Comparison of ENCODE assay signal across 8 cellular contexts in genomic region chr11:65779669-65779918, GRCh38. TPM values are rescaled to one million over a fixed set of nuclear protein-coding genes. Genes with fewer than 3 reads are reported as not detected.
A peak's percentile ranks its signal among the peaks of the same experiment; 100 is the strongest.
DNase-seq lines count a peak whose midpoint lies in the region; ATAC-seq and TF ChIP-seq lines count a peak whose summit lies in the region.

No MANE protein-coding gene starts in this region.

- H3K4me1 ChIP-seq in Panc1 (ENCODE audit: control insufficient read depth, insufficient read depth, low read length) (peaks cover 10% of the 10 kb centered on the region), esophagus muscularis mucosa (peaks cover 12 to 46% (median 46%) of the 10 kb centered on the region in 4 donors), prostate gland (replicated peaks) (peaks cover 13% of the 10 kb centered on the region)

- H3K9me3 Mint-ChIP-seq in Calu3 (ENCODE audit: low read depth, unreplicated experiment), result no peaks in the 10 kb centered on the region

- peak overlapping the region; percentile 83 to 88 for H3K4me3 ChIP-seq in Panc1 (ENCODE audit: low read depth in 2 of 2, low read length in 2 of 2)
- H3K4me3 ChIP-seq in esophagus muscularis mucosa, result peak overlapping the region; percentile 73 to 99 (median 92)
- H3K4me3 ChIP-seq in prostate gland, result peak overlapping the region; percentile 84 to 88

- no peak for DNase-seq in Calu3
- no peak for DNase-seq in Panc1 (ENCODE audit: low read depth, low spot score)
- no peak for DNase-seq in esophagus muscularis mucosa (ENCODE audit: extremely low spot score)
- no peak for DNase-seq in prostate gland (ENCODE audit: low spot score)
- no peak for DNase-seq in central memory CD4-positive, alpha-beta T cell
- DNase-seq in COLO829 (ENCODE audit: low spot score), result no peak

- BruUV-seq in Calu3 (replicated peaks; lab: Mats Ljungman, UMichigan) (no TSS peak), Panc1 (replicated peaks; lab: Mats Ljungman, UMichigan) (no TSS peak)

- TF ChIP-seq CTCF in Calu3 (IDR thresholded peaks at IDR 0.05; ENCODE audit: unreplicated experiment) (no peak), Panc1 (IDR thresholded peaks at IDR 0.05) (no peak; the same call in 1 of the 2 replicates), esophagus muscularis mucosa (IDR thresholded peaks at IDR 0.05) (no peak), prostate gland (IDR thresholded peaks at IDR 0.05) (no peak)

- no peak for TF ChIP-seq EP300 in esophagus muscularis mucosa (IDR thresholded peaks at IDR 0.05)

- H3K36me3 Mint-ChIP-seq in Calu3 (ENCODE audit: insufficient read depth, unreplicated experiment), result peaks cover 11% of the 10 kb centered on the region

- H3K27me3 Mint-ChIP-seq in Calu3 (ENCODE audit: unreplicated experiment), result no peaks in the 10 kb centered on the region

- H3K27ac Mint-ChIP-seq in Calu3 (ENCODE audit: unreplicated experiment), result no peak overlapping the region

- H3K9me3 ChIP-seq in Panc1 (ENCODE audit: control insufficient read depth, insufficient read depth, low read depth, low read length), result no peaks in the 10 kb centered on the region
- no peaks in the 10 kb centered on the region for H3K9me3 ChIP-seq in esophagus muscularis mucosa
- H3K9me3 ChIP-seq in prostate gland, result no peaks in the 10 kb centered on the region

- POLR2A ChIA-PET in Panc1 (lab: Charles Lee), result no interaction called here

- CTCF ChIA-PET in Calu3 (lab: Charles Lee), result interaction anchor here (0.8 to 2.5 kb wide), 13 partner anchors 9 to 111 kb away, joined by 3 to 39 read pairs (median 5); partner anchors contain the start of genes CCDC85B, FIBP, KAT5 and RNASEH2C
- CTCF ChIA-PET in Panc1 (lab: Charles Lee), result interaction anchor here (0.7 to 2.3 kb wide), 12 partner anchors 9 to 213 kb away, joined by 3 to 24 read pairs (median 6); partner anchors contain the start of genes KAT5 and RNASEH2C

- no peak for TF ChIP-seq POLR2A in esophagus muscularis mucosa (IDR thresholded peaks at IDR 0.05; ENCODE audit: low read depth)
- no peak for TF ChIP-seq POLR2A in prostate gland (IDR thresholded peaks at IDR 0.05)

- H3K27ac ChIP-seq in Panc1 (ENCODE audit: low read length) (peak overlapping the region; percentile 85), esophagus muscularis mucosa (replicated peaks in 1 of 4) (peak overlapping the region; percentile 79 to 85 (median 81)), prostate gland (peak overlapping the region; percentile 72 to 80)

- intact Hi-C loops in Calu3 (cut with micrococcal nuclease; ENCODE audit: unreplicated experiment) (no loop called here), Panc1 (cut with micrococcal nuclease; ENCODE audit: unreplicated experiment) (no loop called here), esophagus muscularis mucosa (cut with DNase I) (loop anchor here (5.0 kb wide), 1 partner anchor 62 kb away; no protein-coding TSS in a partner anchor), prostate gland (cut with DNase I) (loop anchor here (10.0 kb wide), 1 partner anchor 155 kb away; no protein-coding TSS in a partner anchor)

- peaks cover 16% of the 10 kb centered on the region for H3K4me1 Mint-ChIP-seq in Calu3 (ENCODE audit: low read depth, unreplicated experiment)

- in situ Hi-C loops in Panc1 (cut with HindIII; ENCODE audit: low pct_unique_long_range_greater_than_20kb, low sequenced_read_pairs), result no loop called here

- H3K4me3 Mint-ChIP-seq in Calu3 (ENCODE audit: low read depth, unreplicated experiment), result peak overlapping the region; percentile 98

- WGBS in esophagus muscularis mucosa, result 85% methylated on average over 11 of the region's 12 CpGs
- WGBS in prostate gland, result 77% methylated on average over 12 of the region's 12 CpGs

- H3K27me3 ChIP-seq in Panc1 (ENCODE audit: control insufficient read depth, insufficient read depth, low read length), result no peaks in the 10 kb centered on the region
- peaks cover 0 to 4% (median 0%) of the 10 kb centered on the region in 4 donors for H3K27me3 ChIP-seq in esophagus muscularis mucosa
- no peaks in the 10 kb centered on the region for H3K27me3 ChIP-seq in prostate gland (replicated peaks; ENCODE audit: insufficient read depth)

- H3K36me3 ChIP-seq in Panc1 (ENCODE audit: control insufficient read depth, insufficient read depth, low read length), result peaks cover 3% of the 10 kb centered on the region; the same call in 1 of the 2 replicates
- H3K36me3 ChIP-seq in esophagus muscularis mucosa, result peaks cover 12 to 34% (median 32%) of the 10 kb centered on the region in 4 donors
- peaks cover 0 to 7% of the 10 kb centered on the region in 2 donors for H3K36me3 ChIP-seq in prostate gland

- no peak for ATAC-seq in Panc1
- no peak for ATAC-seq in HG02610 (IDR thresholded peaks at IDR 0.05; ENCODE audit: unreplicated experiment)
- ATAC-seq in HG03571 (IDR thresholded peaks at IDR 0.05; ENCODE audit: unreplicated experiment), result no peak

RNA-seq across cellular contexts. Expression of gene AP5B1, which starts 1.2 kb away (rescaled TPM):
- total RNA-seq in Calu3 (2022), result 18.5 and 21.9 TPM in 2 replicates
- total RNA-seq in Panc1 (2021; ENCODE audit: unreplicated experiment), result 35.0 TPM
- 22.7 TPM for polyA plus RNA-seq in Panc1 (2012; ENCODE audit: insufficient read length)
- total RNA-seq in esophagus muscularis mucosa, result 10 to 100 TPM; 15.0 to 28.0 (median 24.2) TPM
- total RNA-seq in prostate gland, result 10 to 100 TPM; 15.4 to 18.8 TPM

RNA-seq across cellular contexts. Expression of gene OVOL1, which starts 7.3 kb away (rescaled TPM):
- total RNA-seq in Calu3 (2022) (12.7 and 15.2 TPM in 2 replicates), Panc1 (2021; ENCODE audit: unreplicated experiment) (0.23 TPM), esophagus muscularis mucosa (not detected), prostate gland (1 to 10 TPM; 2.7 to 8.5 TPM)
- polyA plus RNA-seq in Panc1 (2012; ENCODE audit: insufficient read length), result not detected

RNA-seq across cellular contexts. Expression of gene SNX32, which starts 54.2 kb away (rescaled TPM):
- total RNA-seq in Calu3 (2022), result not detected in 2 replicates
- total RNA-seq in Panc1 (2021; ENCODE audit: unreplicated experiment), result not detected
- 0.47 TPM for polyA plus RNA-seq in Panc1 (2012; ENCODE audit: insufficient read length)
- total RNA-seq in esophagus muscularis mucosa, result under 1 TPM; 0.33 to 0.78 (median 0.41) TPM
- total RNA-seq in prostate gland, result under 1 TPM in 1 of 2 donors, not detected in 1; 0.91 TPM

RNA-seq across cellular contexts. Expression of gene RNASEH2C, which starts 59.0 kb away (rescaled TPM):
- 26.2 and 28.2 TPM in 2 replicates for total RNA-seq in Calu3 (2022)
- total RNA-seq in Panc1 (2021; ENCODE audit: unreplicated experiment), result 107 TPM
- 133 TPM for polyA plus RNA-seq in Panc1 (2012; ENCODE audit: insufficient read length)
- total RNA-seq in esophagus muscularis mucosa, result 100 to 1,000 TPM in 1 of 4 donors, 10 to 100 TPM in 3; 72.1 to 137 (median 80.9) TPM
- 100 to 1,000 TPM in 1 of 2 donors, 10 to 100 TPM in 1; 78.0 to 166 TPM for total RNA-seq in prostate gland

Comparison
In these comparisons a context has a peak if more than half of its experiments do, and no peak if none do; other contexts are left out.
1. intact Hi-C loops: an anchor here in esophagus muscularis mucosa (5.0 kb wide) and prostate gland (10.0 kb wide); none called in Calu3 and Panc1.